ENCODE assay signal across 31 cellular contexts in the genomic region with DNA sequence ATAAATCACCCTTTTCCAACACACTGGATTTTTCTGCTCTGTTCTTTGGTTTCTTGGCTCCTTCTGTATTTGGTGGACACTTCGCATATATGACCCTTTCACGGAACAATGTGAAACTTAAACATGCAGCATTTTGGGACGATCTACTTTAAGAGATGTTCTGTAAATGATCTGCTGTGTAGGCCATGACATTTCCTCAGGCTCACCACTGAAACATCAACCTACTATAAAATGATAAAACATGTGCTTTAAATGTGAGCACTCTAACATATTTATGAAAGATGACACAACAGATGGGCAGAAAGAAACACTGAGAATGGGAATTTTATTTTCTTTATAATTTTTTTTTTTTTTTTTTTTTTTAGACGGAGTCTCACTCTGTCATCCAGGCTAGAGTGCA.
"Had no signal": no experiment of that assay in that cellular context is flagged by ENCODE, and none has a peak within 500 bp of the region (broad histone marks: within the 10 kb centered on the region; RNA-seq: fewer than 3 reads in every experiment).

No MANE protein-coding gene starts in this region.

- FAIRE-seq: frontal cortex had no signal

- H3K27ac Mint-ChIP-seq: activated CD4-positive, alpha-beta memory T cell treated with anti-CD3 and anti-CD28 coated beads for 36 hours; activated CD4-positive, alpha-beta T cell treated with anti-CD3 and anti-CD28 coated beads for 36 hours; activated CD4-positive, alpha-beta T cell treated with anti-CD3 and anti-CD28 coated beads, Interleukin-2, amount 10 ng/mL, durations not matched to agents 24 days and 14 days; activated CD8-positive, alpha-beta memory T cell treated with anti-CD3 and anti-CD28 coated beads, Interleukin-2, amount 10 ng/mL, durations not matched to agents 7 days and 5 days; activated CD8-positive, alpha-beta T cell treated with anti-CD3 and anti-CD28 coated beads, Interleukin-2, amount 10 ng/mL, durations not matched to agents 7 days and 5 days; activated naive CD4-positive, alpha-beta T cell treated with anti-CD3 and anti-CD28 coated beads, Interleukin-2, amount 10 ng/mL, durations not matched to agents 7 days and 5 days; activated naive CD4-positive, alpha-beta T cell treated with anti-CD3 and anti-CD28 coated beads, Interleukin-2, amount 50 U/mL, for 72 hours; activated naive CD8-positive, alpha-beta T cell treated with anti-CD3 and anti-CD28 coated beads, Interleukin-2, amount 10 ng/mL, durations not matched to agents 7 days and 5 days; activated T-cell treated with anti-CD3 and anti-CD28 coated beads, Interleukin-2, amount 50 U/mL, for 24 hours; activated T-cell treated with anti-CD3 and anti-CD28 coated beads, Interleukin-2, amount 50 U/mL, for 72 hours; dendritic cell treated with granulocyte-macrophage colony-stimulating factor and Interleukin-4, amounts not matched to agents 40 ng/mL and 50 ng/mL, for 4 days had no signal

- H3K4me1 Mint-ChIP-seq: activated CD4-positive, alpha-beta T cell treated with anti-CD3 and anti-CD28 coated beads for 36 hours; activated CD4-positive, alpha-beta T cell treated with anti-CD3 and anti-CD28 coated beads, Interleukin-2, amount 10 ng/mL, durations not matched to agents 24 days and 14 days; activated CD8-positive, alpha-beta memory T cell treated with anti-CD3 and anti-CD28 coated beads, Interleukin-2, amount 10 ng/mL, durations not matched to agents 7 days and 5 days; activated naive CD4-positive, alpha-beta T cell treated with anti-CD3 and anti-CD28 coated beads, Interleukin-2, amount 10 ng/mL, durations not matched to agents 7 days and 5 days; activated naive CD8-positive, alpha-beta T cell treated with anti-CD3 and anti-CD28 coated beads, Interleukin-2, amount 10 ng/mL, durations not matched to agents 7 days and 5 days; brain had no signal

- DNase-seq: activated CD4-positive, alpha-beta memory T cell treated with anti-CD3 and anti-CD28 coated beads for 36 hours; activated CD4-positive, alpha-beta T cell treated with anti-CD3 and anti-CD28 coated beads for 36 hours; activated CD4-positive, alpha-beta T cell treated with anti-CD3 and anti-CD28 coated beads, Interleukin-2, amount 10 ng/mL, durations not matched to agents 24 days and 14 days; activated CD4-positive, CD25-positive, alpha-beta regulatory T cell; activated CD4-positive, CD25-positive, alpha-beta regulatory T cell treated with anti-CD3 and anti-CD28 coated beads, Interleukin-2, amount 50 U/mL, for 72 hours; activated CD8-positive, alpha-beta memory T cell treated with anti-CD3 and anti-CD28 coated beads, Interleukin-2, amount 10 ng/mL, durations not matched to agents 7 days and 5 days; activated CD8-positive, alpha-beta memory T cell treated with anti-CD3 and anti-CD28 coated beads, Interleukin-2, amount 50 U/mL, for 4 hours; activated CD8-positive, alpha-beta T cell treated with anti-CD3 and anti-CD28 coated beads, Interleukin-2, amount 10 ng/mL, durations not matched to agents 7 days and 5 days; activated gamma-delta T cell; activated naive CD4-positive, alpha-beta T cell; activated naive CD4-positive, alpha-beta T cell treated with anti-CD3 and anti-CD28 coated beads, Interleukin-2, amount 10 ng/mL, durations not matched to agents 7 days and 5 days; activated naive CD8-positive, alpha-beta T cell treated with anti-CD3 and anti-CD28 coated beads, Interleukin-2, amount 10 ng/mL, durations not matched to agents 7 days and 5 days; activated T-cell treated with anti-CD3 and anti-CD28 coated beads, Interleukin-2, amount 50 U/mL, for 24 hours; activated T-cell treated with anti-CD3 and anti-CD28 coated beads, Interleukin-2, amount 50 U/mL, for 72 hours; central memory CD4-positive, alpha-beta T cell; cerebellar nuclear complex; dorsolateral prefrontal cortex; effector memory CD4-positive, alpha-beta T cell; endodermal cell; foreskin fibroblast; head of caudate nucleus; T-helper 2 cell had no signal

- H3K27ac ChIP-seq: ascending aorta, breast epithelium, cardiac muscle cell, coronary artery, dorsolateral prefrontal cortex had no signal

- H3K4me3 ChIP-seq: ascending aorta, breast epithelium, cardiac muscle cell, coronary artery, dorsolateral prefrontal cortex had no signal

- H3K9me3 Mint-ChIP-seq: activated T-cell treated with anti-CD3 and anti-CD28 coated beads, Interleukin-2, amount 50 U/mL, for 72 hours had no signal

- H3K4me1 ChIP-seq: ascending aorta, breast epithelium had no signal

- H3K4me3 Mint-ChIP-seq: activated CD4-positive, alpha-beta memory T cell treated with anti-CD3 and anti-CD28 coated beads for 36 hours; activated CD4-positive, alpha-beta T cell treated with anti-CD3 and anti-CD28 coated beads for 36 hours; activated CD4-positive, alpha-beta T cell treated with anti-CD3 and anti-CD28 coated beads, Interleukin-2, amount 10 ng/mL, durations not matched to agents 24 days and 14 days; activated CD8-positive, alpha-beta memory T cell treated with anti-CD3 and anti-CD28 coated beads, Interleukin-2, amount 10 ng/mL, durations not matched to agents 7 days and 5 days; activated CD8-positive, alpha-beta T cell treated with anti-CD3 and anti-CD28 coated beads, Interleukin-2, amount 10 ng/mL, durations not matched to agents 7 days and 5 days; activated naive CD4-positive, alpha-beta T cell treated with anti-CD3 and anti-CD28 coated beads, Interleukin-2, amount 10 ng/mL, durations not matched to agents 7 days and 5 days; activated naive CD8-positive, alpha-beta T cell treated with anti-CD3 and anti-CD28 coated beads, Interleukin-2, amount 10 ng/mL, durations not matched to agents 7 days and 5 days; activated T-cell treated with anti-CD3 and anti-CD28 coated beads, Interleukin-2, amount 50 U/mL, for 24 hours; activated T-cell treated with anti-CD3 and anti-CD28 coated beads, Interleukin-2, amount 50 U/mL, for 72 hours; brain; dendritic cell treated with granulocyte-macrophage colony-stimulating factor and Interleukin-4, amounts not matched to agents 40 ng/mL and 50 ng/mL, for 4 days; endodermal cell had no signal

- H3K36me3 Mint-ChIP-seq: activated CD4-positive, alpha-beta memory T cell treated with anti-CD3 and anti-CD28 coated beads for 36 hours; activated CD8-positive, alpha-beta memory T cell treated with anti-CD3 and anti-CD28 coated beads, Interleukin-2, amount 10 ng/mL, durations not matched to agents 7 days and 5 days; activated naive CD4-positive, alpha-beta T cell treated with anti-CD3 and anti-CD28 coated beads, Interleukin-2, amount 10 ng/mL, durations not matched to agents 7 days and 5 days; activated naive CD4-positive, alpha-beta T cell treated with anti-CD3 and anti-CD28 coated beads, Interleukin-2, amount 50 U/mL, for 72 hours; activated naive CD8-positive, alpha-beta T cell treated with anti-CD3 and anti-CD28 coated beads, Interleukin-2, amount 10 ng/mL, durations not matched to agents 7 days and 5 days; brain had no signal

- H3K36me3 ChIP-seq: ascending aorta, breast epithelium, cardiac muscle cell had no signal

- H3K9me3 ChIP-seq: ascending aorta, breast epithelium had no signal

- H3K27me3 ChIP-seq: ascending aorta, breast epithelium, cardiac muscle cell, dorsolateral prefrontal cortex had no signal

- H3K27me3 Mint-ChIP-seq: activated CD4-positive, alpha-beta memory T cell treated with anti-CD3 and anti-CD28 coated beads for 36 hours; activated CD4-positive, alpha-beta T cell treated with anti-CD3 and anti-CD28 coated beads for 36 hours; activated CD4-positive, alpha-beta T cell treated with anti-CD3 and anti-CD28 coated beads, Interleukin-2, amount 10 ng/mL, durations not matched to agents 24 days and 14 days; activated CD8-positive, alpha-beta memory T cell treated with anti-CD3 and anti-CD28 coated beads, Interleukin-2, amount 10 ng/mL, durations not matched to agents 7 days and 5 days; activated naive CD4-positive, alpha-beta T cell treated with anti-CD3 and anti-CD28 coated beads, Interleukin-2, amount 10 ng/mL, durations not matched to agents 7 days and 5 days; activated naive CD8-positive, alpha-beta T cell treated with anti-CD3 and anti-CD28 coated beads, Interleukin-2, amount 10 ng/mL, durations not matched to agents 7 days and 5 days; activated T-cell treated with anti-CD3 and anti-CD28 coated beads, Interleukin-2, amount 50 U/mL, for 24 hours; brain; dendritic cell treated with granulocyte-macrophage colony-stimulating factor and Interleukin-4, amounts not matched to agents 40 ng/mL and 50 ng/mL, for 4 days had no signal

- ATAC-seq: activated CD4-positive, alpha-beta T cell treated with anti-CD3 and anti-CD28 coated beads for 36 hours; activated CD8-positive, alpha-beta memory T cell treated with anti-CD3 and anti-CD28 coated beads, Interleukin-2, amount 10 ng/mL, durations not matched to agents 7 days and 5 days; activated CD8-positive, alpha-beta T cell treated with anti-CD3 and anti-CD28 coated beads, Interleukin-2, amount 10 ng/mL, durations not matched to agents 7 days and 5 days; activated naive CD4-positive, alpha-beta T cell treated with anti-CD3 and anti-CD28 coated beads, Interleukin-2, amount 50 U/mL, for 72 hours; activated T-cell treated with anti-CD3 and anti-CD28 coated beads, Interleukin-2, amount 50 U/mL, for 72 hours; esophagus mucosa had no signal
